Comparison of ENCODE assay signal across 8 cellular contexts in the genomic region with DNA sequence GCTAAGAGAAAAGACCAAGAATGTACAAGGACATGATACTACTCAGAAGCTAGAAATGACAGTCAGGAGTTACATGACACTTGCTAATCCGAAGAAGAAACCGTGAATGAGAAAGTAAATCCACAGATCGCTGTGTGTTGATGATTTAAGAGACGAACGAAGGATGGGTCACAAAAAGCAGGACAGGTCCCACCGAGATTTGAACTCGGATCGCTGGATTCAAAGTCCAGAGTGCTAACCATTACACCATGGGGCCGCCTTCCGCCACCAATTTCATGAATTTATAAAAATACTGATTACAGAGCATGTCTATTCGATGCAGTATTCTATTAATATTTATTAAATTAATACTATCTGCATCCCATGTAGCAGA. TPM values are rescaled to one million over a fixed set of nuclear protein-coding genes. Genes with fewer than 3 reads are reported as not detected.
DNase-seq lines count a peak whose midpoint lies in the region; ATAC-seq and TF ChIP-seq lines count a peak whose summit lies in the region.

No MANE protein-coding gene starts in this region.

- H3K4me1 Mint-ChIP-seq in activated CD8-positive, alpha-beta T cell treated with anti-CD3 and anti-CD28 coated beads, Interleukin-2, amount 10 ng/mL, durations not matched to agents 7 days and 5 days (ENCODE audit: low read depth): peaks cover 56% of the 10 kb centered on the region

- no peaks in the 10 kb centered on the region for H3K79me2 ChIP-seq in DOHH2 (ENCODE audit: control insufficient read depth, low read length)

- no peaks in the 10 kb centered on the region for H3K27me3 ChIP-seq in DOHH2 (ENCODE audit: control insufficient read depth, low read length)

- no peaks in the 10 kb centered on the region for H3K36me3 ChIP-seq in DOHH2 (ENCODE audit: control insufficient read depth, low read length)

- TF ChIP-seq CTCF in DOHH2 (IDR thresholded peaks at IDR 0.05; ENCODE audit: low read depth, low read length, poor library complexity, severe bottlenecking) (no peak), fibroblast of villous mesenchyme (IDR thresholded peaks at IDR 0.05; ENCODE audit: insufficient read depth, low read depth, low read length) (no peak)

- CTCF ChIA-PET in activated CD8-positive, alpha-beta T cell treated with anti-CD3 and anti-CD28 coated beads, Interleukin-2, amount 10 ng/mL, durations not matched to agents 7 days and 5 days (lab: Charles Lee): interaction anchor here (2.6 kb wide), 1 partner anchor 18 kb away, joined by 11 read pairs; no protein-coding TSS in a partner anchor

- H3K27me3 Mint-ChIP-seq in activated CD8-positive, alpha-beta T cell treated with anti-CD3 and anti-CD28 coated beads, Interleukin-2, amount 10 ng/mL, durations not matched to agents 7 days and 5 days (ENCODE audit: low read depth): no peaks in the 10 kb centered on the region

- peak overlapping the region; percentile 2 for H3K4me3 Mint-ChIP-seq in activated CD8-positive, alpha-beta T cell treated with anti-CD3 and anti-CD28 coated beads, Interleukin-2, amount 10 ng/mL, durations not matched to agents 7 days and 5 days

- H3K9me3 Mint-ChIP-seq in activated CD8-positive, alpha-beta T cell treated with anti-CD3 and anti-CD28 coated beads, Interleukin-2, amount 10 ng/mL, durations not matched to agents 7 days and 5 days (ENCODE audit: insufficient read depth): no peaks in the 10 kb centered on the region

- H3K9me2 ChIP-seq in DOHH2 (replicated peaks; ENCODE audit: control insufficient read depth, low read length): no peaks in the 10 kb centered on the region

- peak overlapping the region; percentile 83 for H3K4me3 ChIP-seq in DOHH2 (ENCODE audit: low read length)
- peak overlapping the region; percentile 64 for H3K4me3 ChIP-seq in fibroblast of villous mesenchyme (ENCODE audit: low read depth, low read length)

- H3K27ac Mint-ChIP-seq in activated CD8-positive, alpha-beta T cell treated with anti-CD3 and anti-CD28 coated beads, Interleukin-2, amount 10 ng/mL, durations not matched to agents 7 days and 5 days: no peak overlapping the region

- no peak for ATAC-seq in activated CD8-positive, alpha-beta T cell treated with anti-CD3 and anti-CD28 coated beads, Interleukin-2, amount 10 ng/mL, durations not matched to agents 7 days and 5 days
- ATAC-seq in HG03354 (IDR thresholded peaks at IDR 0.05; ENCODE audit: poor library complexity, severe bottlenecking, unreplicated experiment) (no peak), HG02981 (IDR thresholded peaks at IDR 0.05; ENCODE audit: unreplicated experiment) (no peak)

- peaks cover 4% of the 10 kb centered on the region for H3K36me3 Mint-ChIP-seq in activated CD8-positive, alpha-beta T cell treated with anti-CD3 and anti-CD28 coated beads, Interleukin-2, amount 10 ng/mL, durations not matched to agents 7 days and 5 days (ENCODE audit: low read depth)

- POLR2A ChIA-PET in activated CD8-positive, alpha-beta T cell treated with anti-CD3 and anti-CD28 coated beads, Interleukin-2, amount 10 ng/mL, durations not matched to agents 7 days and 5 days (lab: Charles Lee): interaction anchor here (0.9 to 1.3 kb wide), 2 partner anchors 26 to 27 kb away, joined by 3 read pairs; a partner anchor contains a TSS

- no peak overlapping the region for H3K27ac ChIP-seq in DOHH2 (ENCODE audit: low read depth, low read length)

- H3K9me3 ChIP-seq in DOHH2 (ENCODE audit: control insufficient read depth, insufficient read depth, low read length): no peaks in the 10 kb centered on the region

- peaks cover 36% of the 10 kb centered on the region for H3F3A ChIP-seq in DOHH2 (ENCODE audit: control insufficient read depth, insufficient read depth)

- peak overlapping the region; percentile 79 for H3K4me2 ChIP-seq in DOHH2 (ENCODE audit: low read length)

- peaks cover 34% of the 10 kb centered on the region for H3K4me1 ChIP-seq in DOHH2 (ENCODE audit: control insufficient read depth, low read length)

- DNase-seq in M059J (ENCODE audit: low read depth) (peak; percentile 79), fibroblast of villous mesenchyme (ENCODE audit: low read depth) (peak; percentile 42), iPS-NIHi11 (ENCODE audit: low spot score) (no peak)
- peak; percentile 55 for DNase-seq in activated CD8-positive, alpha-beta T cell treated with anti-CD3 and anti-CD28 coated beads, Interleukin-2, amount 10 ng/mL, durations not matched to agents 7 days and 5 days
- DNase-seq in stimulated activated CD4-positive, alpha-beta T cell treated with anti-CD3 and anti-CD28 coated beads, Interleukin-1b, Interleukin-23, amount 100 ng/mL, for 48 hours: peak; percentile 67

- no peaks in the 10 kb centered on the region for H4K20me1 ChIP-seq in DOHH2 (ENCODE audit: control insufficient read depth, insufficient read depth, low read depth, low read length)

RNA-seq across cellular contexts. Expression of a gene that starts 54.0 kb away (rescaled TPM):
- total RNA-seq in M059J (2014; rRNA removed; shearing (Covaris generic)): 55.2 and 56.8 TPM in 2 replicates
- 10 to 100 TPM; 69.0 to 78.3 TPM for total RNA-seq in activated CD8-positive, alpha-beta T cell treated with anti-CD3 and anti-CD28 coated beads, Interleukin-2, amount 10 ng/mL, durations not matched to agents 7 days and 5 days
- total RNA-seq in fibroblast of villous mesenchyme: 15.1 and 35.4 TPM in 2 replicates
